Comparison of ENCODE assay signal across 24 cellular contexts in the genomic region with DNA sequence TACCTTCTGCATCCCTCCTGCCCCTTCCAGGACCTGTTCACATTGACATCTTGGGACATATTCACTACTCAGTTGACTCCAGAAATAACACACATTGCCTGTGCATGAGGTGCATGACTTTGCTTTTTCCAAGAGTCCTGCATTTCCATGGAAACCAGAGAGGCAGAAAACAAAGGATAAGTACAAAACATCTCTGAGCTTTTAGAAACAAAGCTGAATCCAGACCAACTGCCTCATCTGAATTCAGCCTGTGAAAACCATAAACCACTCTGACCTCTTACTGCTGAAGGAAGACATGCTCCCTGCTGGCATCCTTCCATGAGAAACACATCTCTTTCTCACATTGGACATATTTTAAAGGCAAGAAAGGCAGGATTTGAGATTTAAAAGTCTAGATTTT.
DNase-seq lines count a peak whose midpoint lies in the region; ATAC-seq, FAIRE-seq and TF ChIP-seq lines count a peak whose summit lies in the region.
"Had no signal": no experiment of that assay in that cellular context is flagged by ENCODE, and none has a peak within 500 bp of the region (broad histone marks: within the 10 kb centered on the region; RNA-seq: fewer than 3 reads in every experiment).

No MANE protein-coding gene starts in this region.

- no peak overlapping the region for H3K56ac ChIP-seq in H1 (replicated peaks; ENCODE audit: insufficient read length, low read depth, low read length)

- no peak overlapping the region for H3K27ac ChIP-seq in H1 (ENCODE audit: low read depth, low read length)
- H3K27ac ChIP-seq: HL-60, uterus, VCaP had no signal

- TF ChIP-seq EP300 in H1 (IDR thresholded peaks at IDR 0.05; ENCODE audit: borderline replicate concordance in 1 of 2, low read depth in 2 of 2, low read length in 2 of 2), result no peak

- no peaks in the 10 kb centered on the region for H3K27me3 ChIP-seq in H1 (replicated peaks in 1 of 4; ENCODE audit: control insufficient read depth in 3 of 4, extremely low read depth in 1 of 4, insufficient read depth in 3 of 4, low read length in 3 of 4)
- H3K27me3 ChIP-seq: uterus had no signal

- no peak overlapping the region for H2AK5ac ChIP-seq in H1 (ENCODE audit: low read depth, low read length)

- FAIRE-seq in H1 (lab: Jason Lieb, UNC), result peak; percentile 75

- no peaks in the 10 kb centered on the region for H3K79me2 ChIP-seq in H1 (ENCODE audit: control insufficient read depth in 1 of 2, insufficient read depth in 2 of 2, low read length in 2 of 2)

- H3K18ac ChIP-seq in H1 (ENCODE audit: extremely low read depth, low read length), result no peak overlapping the region

- no peak overlapping the region for H3K4me2 ChIP-seq in H1 (ENCODE audit: insufficient read depth in 1 of 2, low read depth in 2 of 2, low read length in 2 of 2)

- no peaks in the 10 kb centered on the region for H3K79me1 ChIP-seq in H1 (ENCODE audit: low read depth, low read length)

- H3K4me1 ChIP-seq in H1 (replicated peaks in 1 of 4; ENCODE audit: control insufficient read depth in 3 of 4, insufficient read depth in 4 of 4, low read length in 3 of 4), result no peaks in the 10 kb centered on the region
- H3K4me1 ChIP-seq: uterus had no signal

- H2AFZ ChIP-seq in H1 (ENCODE audit: low read length), result peak overlapping the region; percentile 8; the same call in 1 of the 2 replicates

- no peak overlapping the region for H3K9ac ChIP-seq in H1 (replicated peaks in 1 of 4; ENCODE audit: extremely low read depth in 1 of 4, low read depth in 3 of 4, low read length in 3 of 4)

- H4K5ac ChIP-seq in H1 (ENCODE audit: insufficient read length, low read depth, low read length), result no peak overlapping the region

- no peak overlapping the region for H2BK20ac ChIP-seq in H1 (ENCODE audit: low read length)

- H3K4me3 ChIP-seq in H1 (ENCODE audit: extremely low read depth in 1 of 4, insufficient read depth in 2 of 4, low read depth in 3 of 4, low read length in 4 of 4), result no peak overlapping the region
- H3K4me3 ChIP-seq: MG63, mucosa of descending colon, uterus had no signal

- no peaks in the 10 kb centered on the region for H4K20me1 ChIP-seq in H1 (replicated peaks in 1 of 2; ENCODE audit: control insufficient read depth in 1 of 2, insufficient read depth in 2 of 2, low read length in 2 of 2)

- CTCF ChIA-PET in H1 (lab: Charles Lee; ENCODE audit: partially characterized antibody), result no interaction called here

- no peak for TF ChIP-seq POLR2A in H1 (IDR thresholded peaks at IDR 0.05; ENCODE audit: control extremely low read depth in 1 of 2, low read depth in 2 of 2, low read length in 2 of 2)

- no peak overlapping the region for H2BK12ac ChIP-seq in H1 (ENCODE audit: low read depth, low read length)

- TF ChIP-seq CTCF in H1 (IDR thresholded peaks at IDR 0.05; ENCODE audit: control extremely low read depth in 1 of 3, insufficient read depth in 1 of 3, low read depth in 1 of 3, low read length in 3 of 3), result no peak

- no peak overlapping the region for H4K8ac ChIP-seq in H1 (ENCODE audit: extremely low read depth, insufficient read depth, low read length)

- H3K23me2 ChIP-seq in H1 (ENCODE audit: low read depth, low read length), result no peaks in the 10 kb centered on the region

- H2BK5ac ChIP-seq in H1 (ENCODE audit: low read depth, low read length), result no peak overlapping the region

- DNase-seq in NCI-H2171 treated with DMSO at 0.1 percent for 48 hours (lab: John Stamatoyannopoulos, UW) (peak; percentile 14), NCI-H2171 (lab: John Stamatoyannopoulos, UW) (no peak), H1 (ENCODE audit: low read depth in 1 of 2, low spot score in 2 of 2) (no peak), midbrain (lab: John Stamatoyannopoulos, UW) (peak; percentile 30), superior temporal gyrus (ENCODE audit: extremely low spot score) (peak; percentile 56), NCI-H1417 (lab: John Stamatoyannopoulos, UW) (no peak), NOMO-1 treated with DMSO at 0.1 percent for 48 hours (lab: John Stamatoyannopoulos, UW; ENCODE audit: unreplicated experiment) (no peak)
- DNase-seq: activated CD4-positive, alpha-beta T cell treated with anti-CD3 and anti-CD28 coated beads, Interleukin-2, amount 50 U/mL, for 4 hours; activated effector memory CD4-positive, alpha-beta T cell treated with anti-CD3 and anti-CD28 coated beads, Interleukin-2, amount 50 U/mL, for 16 hours; Calu3; central memory CD4-positive, alpha-beta T cell; glutamatergic neuron; HFFc6; MG63; mucosa of descending colon; NCI-H1436; PC-3; retina; T-helper 2 cell; uterus had no signal

- no peak for ATAC-seq in HG03108 (IDR thresholded peaks at IDR 0.05; ENCODE audit: unreplicated experiment)
- ATAC-seq: left lobe of liver, mucosa of descending colon, PC-3 had no signal

- no peaks in the 10 kb centered on the region for H3K36me3 ChIP-seq in H1 (ENCODE audit: control insufficient read depth in 2 of 4, insufficient read depth in 4 of 4, low read length in 3 of 4)
- H3K36me3 ChIP-seq: MG63 had no signal

- no peak overlapping the region for H3K14ac ChIP-seq in H1 (ENCODE audit: insufficient read length)

- H3K9me3 ChIP-seq in H1 (ENCODE audit: insufficient read depth in 2 of 2, low read depth in 1 of 2, low read length in 1 of 2), result no peaks in the 10 kb centered on the region
- H3K9me3 ChIP-seq: mucosa of descending colon, uterus had no signal

- TF ChIP-seq RAD21 in H1 (IDR thresholded peaks at IDR 0.05 in 1 of 2, conservative IDR thresholded peaks at IDR 0.05 in 1 of 2; ENCODE audit: low read depth in 2 of 2, low read length in 2 of 2), result no peak

- H4K91ac ChIP-seq in H1 (replicated peaks; ENCODE audit: insufficient read length, low read length), result no peak overlapping the region

- H3K23ac ChIP-seq in H1 (ENCODE audit: insufficient read length), result no peak overlapping the region

- no peak overlapping the region for H2BK120ac ChIP-seq in H1 (replicated peaks; ENCODE audit: low read depth, low read length)

- H3K4ac ChIP-seq in H1 (replicated peaks; ENCODE audit: insufficient read length, low read depth, low read length), result no peak overlapping the region

- POLR2A ChIA-PET in H1 (lab: Charles Lee; ENCODE audit: partially characterized antibody), result interaction anchor here (0.6 kb wide), 1 partner anchor 554 kb away, joined by 3 read pairs; no protein-coding TSS in a partner anchor

- no peak overlapping the region for H2BK15ac ChIP-seq in H1 (ENCODE audit: low read length)

TF ChIP-seq in H1, 55 proteins besides CTCF, POLR2A, EP300 and RAD21:
- TF ChIP-seq TBP (IDR thresholded peaks at IDR 0.05; ENCODE audit: low read depth, low read length) (no peak), EGR1 (IDR thresholded peaks at IDR 0.05; ENCODE audit: borderline replicate concordance, low read depth, low read length) (no peak), CREB1 (IDR thresholded peaks at IDR 0.05) (no peak), RBBP5 (IDR thresholded peaks at IDR 0.05; ENCODE audit: borderline replicate concordance, low read depth, low read length) (no peak), TAF1 (IDR thresholded peaks at IDR 0.05; ENCODE audit: low read depth, low read length) (no peak), CHD2 (IDR thresholded peaks at IDR 0.05; ENCODE audit: low read length) (no peak)
- TF ChIP-seq, protein P1, sequence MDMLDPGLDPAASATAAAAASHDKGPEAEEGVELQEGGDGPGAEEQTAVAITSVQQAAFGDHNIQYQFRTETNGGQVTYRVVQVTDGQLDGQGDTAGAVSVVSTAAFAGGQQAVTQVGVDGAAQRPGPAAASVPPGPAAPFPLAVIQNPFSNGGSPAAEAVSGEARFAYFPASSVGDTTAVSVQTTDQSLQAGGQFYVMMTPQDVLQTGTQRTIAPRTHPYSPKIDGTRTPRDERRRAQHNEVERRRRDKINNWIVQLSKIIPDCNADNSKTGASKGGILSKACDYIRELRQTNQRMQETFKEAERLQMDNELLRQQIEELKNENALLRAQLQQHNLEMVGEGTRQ (IDR thresholded peaks at IDR 0.05; ENCODE audit: low read length), result no peak
- TF ChIP-seq, protein P2, sequence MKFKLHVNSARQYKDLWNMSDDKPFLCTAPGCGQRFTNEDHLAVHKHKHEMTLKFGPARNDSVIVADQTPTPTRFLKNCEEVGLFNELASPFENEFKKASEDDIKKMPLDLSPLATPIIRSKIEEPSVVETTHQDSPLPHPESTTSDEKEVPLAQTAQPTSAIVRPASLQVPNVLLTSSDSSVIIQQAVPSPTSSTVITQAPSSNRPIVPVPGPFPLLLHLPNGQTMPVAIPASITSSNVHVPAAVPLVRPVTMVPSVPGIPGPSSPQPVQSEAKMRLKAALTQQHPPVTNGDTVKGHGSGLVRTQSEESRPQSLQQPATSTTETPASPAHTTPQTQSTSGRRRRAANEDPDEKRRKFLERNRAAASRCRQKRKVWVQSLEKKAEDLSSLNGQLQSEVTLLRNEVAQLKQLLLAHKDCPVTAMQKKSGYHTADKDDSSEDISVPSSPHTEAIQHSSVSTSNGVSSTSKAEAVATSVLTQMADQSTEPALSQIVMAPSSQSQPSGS (IDR thresholded peaks at IDR 0.05; ENCODE audit: low read length), result no peak

Comparison
In these comparisons a context has a peak if more than half of its experiments do, and no peak if none do; other contexts are left out.
1. DNase-seq: peak in NCI-H2171 treated with DMSO at 0.1 percent for 48 hours (single experiment), midbrain (single experiment) and superior temporal gyrus (single experiment); none in NCI-H2171 (single experiment), H1 (0 of 2), NCI-H1417 (0 of 3) and NOMO-1 treated with DMSO at 0.1 percent for 48 hours (single experiment).